ENCODE assay signal across 17 cellular contexts in the genomic region with DNA sequence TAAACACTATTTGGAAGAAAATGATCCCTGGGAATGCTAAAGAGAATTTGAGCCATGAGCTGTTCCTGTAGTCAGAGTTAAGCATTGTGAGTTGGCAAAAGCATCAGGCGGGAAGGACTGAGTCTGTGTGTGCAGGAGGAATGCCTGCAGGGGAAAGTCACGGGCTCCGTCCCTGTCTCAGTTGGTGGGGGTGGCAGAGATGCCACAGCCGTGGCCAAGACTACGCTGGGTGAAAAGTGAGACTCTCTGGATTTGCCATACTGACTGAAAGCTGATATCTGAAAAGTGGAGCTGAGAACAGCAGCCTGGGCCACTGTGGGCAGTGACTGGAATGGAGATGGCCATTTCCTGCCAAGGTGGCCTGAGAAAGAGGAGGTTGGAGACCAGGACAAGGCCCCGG. TPM values are rescaled to one million over a fixed set of nuclear protein-coding genes. Genes with fewer than 3 reads are reported as not detected.
A peak's percentile ranks its signal among the peaks of the same experiment; 100 is the strongest.
DNase-seq lines count a peak whose midpoint lies in the region; ATAC-seq and TF ChIP-seq lines count a peak whose summit lies in the region.
"Had no signal": no experiment of that assay in that cellular context is flagged by ENCODE, and none has a peak within 500 bp of the region (broad histone marks: within the 10 kb centered on the region; RNA-seq: fewer than 3 reads in every experiment).

No MANE protein-coding gene starts in this region.

- WGBS in psoas muscle, 3 donors: 28 to 43% (median 30%) methylated on average over 6 of the region's 6 CpGs

- H3K9ac ChIP-seq in BLaER1: peak overlapping the region; percentile 57; the same call in 1 of the 2 replicates
- H3K9ac ChIP-seq in colonic mucosa (ENCODE audit: low read depth in 2 of 2, low read length in 2 of 2): no peak overlapping the region
- H3K9ac ChIP-seq: KMS-11 had no signal

- H3K4me2 ChIP-seq in BLaER1: peak overlapping the region; percentile 76
- H3K4me2 ChIP-seq: A549, KMS-11 had no signal

- ATAC-seq in psoas muscle (peak; percentile 33 to 86 (median 67)), HG03565 (IDR thresholded peaks at IDR 0.05; ENCODE audit: unreplicated experiment) (no peak)
- ATAC-seq: CD8-positive, alpha-beta T cell had no signal

- H3K27ac Mint-ChIP-seq in IgD-negative memory B cell: peak overlapping the region in 1 of 3 donors; percentile 72
- H3K27ac Mint-ChIP-seq: CD8-positive, alpha-beta T cell had no signal

- no peaks in the 10 kb centered on the region for H3K9me3 Mint-ChIP-seq in IgD-negative memory B cell
- H3K9me3 Mint-ChIP-seq: CD8-positive, alpha-beta T cell had no signal

- H3K27me3 ChIP-seq in BLaER1: no peaks in the 10 kb centered on the region
- H3K27me3 ChIP-seq in psoas muscle (ENCODE audit: insufficient read depth in 3 of 3, low read length in 2 of 3): peaks cover 0 to 2% (median 0%) of the 10 kb centered on the region in 3 donors
- H3K27me3 ChIP-seq in colonic mucosa: no peaks in the 10 kb centered on the region

- no peaks in the 10 kb centered on the region for H3K27me3 Mint-ChIP-seq in IgD-negative memory B cell

- peaks cover 66% of the 10 kb centered on the region for H4K20me1 ChIP-seq in BLaER1

- H3K4me3 ChIP-seq in BLaER1 (no peak overlapping the region), psoas muscle (no peak overlapping the region), colonic mucosa (no peak overlapping the region)
- H3K4me3 ChIP-seq: A549 had no signal

- TF ChIP-seq CTCF in psoas muscle (IDR thresholded peaks at IDR 0.05): no peak
- no peak for TF ChIP-seq CTCF in colonic mucosa (IDR thresholded peaks at IDR 0.05)

- H3K9me3 ChIP-seq in BLaER1 (no peaks in the 10 kb centered on the region; the same call in 1 of the 2 replicates), psoas muscle (no peaks in the 10 kb centered on the region), colonic mucosa (no peaks in the 10 kb centered on the region)

- H3K27ac ChIP-seq in BLaER1: peak overlapping the region; percentile 31
- peak overlapping the region; percentile 16 for H3K27ac ChIP-seq in psoas muscle
- no peak overlapping the region for H3K27ac ChIP-seq in colonic mucosa
- H3K27ac ChIP-seq: A549, KMS-11 had no signal

- H3K4me1 ChIP-seq in BLaER1 (peaks cover 87% of the 10 kb centered on the region), psoas muscle (peaks cover 11% of the 10 kb centered on the region), colonic mucosa (no peaks in the 10 kb centered on the region)
- H3K4me1 ChIP-seq: A549 had no signal

- H3K4me3 Mint-ChIP-seq in IgD-negative memory B cell: peak overlapping the region in 3 of 4 donors; percentile 52 to 69 (median 52)
- H3K4me3 Mint-ChIP-seq: CD8-positive, alpha-beta T cell had no signal

- peaks cover 2% of the 10 kb centered on the region for H3K36me3 Mint-ChIP-seq in IgD-negative memory B cell
- H3K36me3 Mint-ChIP-seq: CD8-positive, alpha-beta T cell had no signal

- H3K36me3 ChIP-seq in BLaER1 (peaks cover 54% of the 10 kb centered on the region), psoas muscle (ENCODE audit: insufficient read depth in 1 of 2, low read depth in 1 of 2) (no peaks in the 10 kb centered on the region), colonic mucosa (no peaks in the 10 kb centered on the region)

- peaks cover 46 to 55% (median 54%) of the 10 kb centered on the region in 3 donors for H3K4me1 Mint-ChIP-seq in IgD-negative memory B cell

- DNase-seq in islet precursor cell (peak; percentile 22), psoas muscle (no peak), colonic mucosa (no peak), NCI-H2081 treated with DMSO at 0.1 percent for 48 hours (lab: John Stamatoyannopoulos, UW) (no peak), AML-193 (lab: John Stamatoyannopoulos, UW) (no peak)
- DNase-seq: CD8-positive, alpha-beta T cell; DND-41; NCI-H1105 treated with DMSO at 0.1 percent for 48 hours; NCI-H2029 treated with DMSO at 0.1 percent for 48 hours; NCI-H2171; Right ventricle myocardium superior had no signal

- intact Hi-C loops in psoas muscle (cut with DNase I): no loop called here
- intact Hi-C loops in colonic mucosa (cut with DNase I): no loop called here

RNA-seq across cellular contexts. Expression of a gene that starts 37.1 kb away (rescaled TPM):
- polyA plus RNA-seq in IgD-negative memory B cell (314 TPM), psoas muscle (under 1 TPM; 0.40 to 0.52 (median 0.52) TPM)
- total RNA-seq in psoas muscle (1 to 10 TPM; 1.4 to 2.8 (median 2.1) TPM), colonic mucosa (10 to 100 TPM; 58.1 to 92.6 TPM)
- polyA plus RNA-seq: BJ had no signal

Comparison
In these comparisons a context has a peak if more than half of its experiments do, and no peak if none do; other contexts are left out.
1. RNA of a gene that starts 37.1 kb away (total RNA-seq): 58.1 to 92.6 TPM in colonic mucosa; 1.4 to 2.8 TPM in psoas muscle; every median in the first group is over 10 times any median in the second.